ENCODE assay signal across 8 cellular contexts in the genomic region with DNA sequence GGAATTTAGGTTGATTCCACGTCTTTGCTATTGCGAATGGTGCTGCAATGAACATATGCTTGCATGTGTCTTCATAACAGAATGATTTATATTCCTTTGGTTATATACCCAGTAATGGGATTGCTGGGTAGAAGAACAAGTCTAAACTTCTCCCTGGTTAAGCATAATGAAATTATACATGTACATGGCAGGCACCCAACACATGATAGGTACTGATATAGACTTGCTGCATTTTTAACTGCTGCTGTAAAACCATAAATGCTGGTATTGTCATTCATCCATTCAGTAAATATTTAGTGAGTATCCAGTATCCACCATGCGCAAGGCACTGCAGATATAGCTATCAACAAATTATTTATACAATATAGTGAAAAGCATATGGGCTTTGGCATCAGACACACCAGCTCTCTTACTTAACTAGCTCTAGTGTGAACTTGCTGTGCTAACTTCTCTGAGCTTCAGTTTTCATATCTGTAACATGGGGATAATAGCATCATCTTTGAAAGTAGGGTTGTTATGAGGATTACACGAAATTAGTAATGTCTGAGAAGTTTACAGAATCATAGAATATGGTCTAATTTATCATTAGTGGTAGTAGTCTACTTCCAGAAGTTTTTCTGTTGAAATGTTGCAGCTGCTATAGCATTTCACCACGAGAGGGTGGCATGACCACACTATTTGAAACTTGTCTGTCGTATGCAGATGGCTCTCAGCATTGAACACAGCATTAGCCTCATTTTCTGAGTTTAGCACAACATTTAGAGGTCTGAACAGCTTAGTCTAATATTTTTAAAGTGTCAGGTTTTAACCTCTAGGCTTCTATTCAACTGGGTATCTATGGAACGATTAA. TPM values are rescaled to one million over a fixed set of nuclear protein-coding genes. Genes with fewer than 3 reads are reported as not detected.
DNase-seq lines count a peak whose midpoint lies in the region; ATAC-seq, FAIRE-seq and TF ChIP-seq lines count a peak whose summit lies in the region.

No MANE protein-coding gene starts in this region.

- DNase-seq in SKM-1 treated with dmso at 0.1 percent for 144 hours (lab: John Stamatoyannopoulos, UW; ENCODE audit: unreplicated experiment) (peak; percentile 5), SKM-1 (lab: John Stamatoyannopoulos, UW; ENCODE audit: unreplicated experiment) (no peak), KBM-7 (peak; percentile 45), adipocyte (ENCODE audit: low read depth) (peak; percentile 54), CD1c-positive myeloid dendritic cell (ENCODE audit: extremely low spot score) (no peak), GM12892 (ENCODE audit: insufficient read length) (no peak)

- TF ChIP-seq POLR2A in GM12892 (IDR thresholded peaks at IDR 0.05; ENCODE audit: low read depth, low read length): no peak

- no peaks in the 10 kb centered on the region for H3K9me3 ChIP-seq in adipocyte (ENCODE audit: control insufficient read depth, low read length)

- peak; percentile 49 for FAIRE-seq in islet of Langerhans (lab: Jason Lieb, UNC)
- FAIRE-seq in GM12892 (lab: Jason Lieb, UNC): no peak

- no peaks in the 10 kb centered on the region for H3K4me1 ChIP-seq in adipocyte (ENCODE audit: control insufficient read depth, insufficient read depth, low read length)

- peaks cover 4% of the 10 kb centered on the region for H3K27me3 ChIP-seq in adipocyte (replicated peaks; ENCODE audit: control insufficient read depth, insufficient read depth, low read length)

- H3K4me3 ChIP-seq in adipocyte (ENCODE audit: low read length): no peak overlapping the region

- ATAC-seq in GM21529 (IDR thresholded peaks at IDR 0.05; ENCODE audit: unreplicated experiment): peak; percentile 74

- in situ Hi-C loops in KBM-7 (cut with MboI; ENCODE audit: low pct_unique_long_range_greater_than_20kb, low sequenced_read_pairs): no loop called here

- H3K36me3 ChIP-seq in adipocyte (ENCODE audit: control insufficient read depth, insufficient read depth, low read length, severe bottlenecking): no peaks in the 10 kb centered on the region

- no peak overlapping the region for H3K9ac ChIP-seq in adipocyte (ENCODE audit: low read length)

RNA-seq across cellular contexts. Expression of gene SEL1L, which starts 32.0 kb away (rescaled TPM):
- 24.2 TPM for polyA plus RNA-seq in GM12892 (2012; ENCODE audit: missing spikeins)

Comparison
In these comparisons a context has a peak if more than half of its experiments do, and no peak if none do; other contexts are left out.
1. DNase-seq: peak in SKM-1 treated with dmso at 0.1 percent for 144 hours (single experiment), KBM-7 (single experiment) and adipocyte (single experiment); none in SKM-1 (single experiment), CD1c-positive myeloid dendritic cell (single experiment) and GM12892 (single experiment).